11 cellular contexts compared by ENCODE assay signal in the genomic region with DNA sequence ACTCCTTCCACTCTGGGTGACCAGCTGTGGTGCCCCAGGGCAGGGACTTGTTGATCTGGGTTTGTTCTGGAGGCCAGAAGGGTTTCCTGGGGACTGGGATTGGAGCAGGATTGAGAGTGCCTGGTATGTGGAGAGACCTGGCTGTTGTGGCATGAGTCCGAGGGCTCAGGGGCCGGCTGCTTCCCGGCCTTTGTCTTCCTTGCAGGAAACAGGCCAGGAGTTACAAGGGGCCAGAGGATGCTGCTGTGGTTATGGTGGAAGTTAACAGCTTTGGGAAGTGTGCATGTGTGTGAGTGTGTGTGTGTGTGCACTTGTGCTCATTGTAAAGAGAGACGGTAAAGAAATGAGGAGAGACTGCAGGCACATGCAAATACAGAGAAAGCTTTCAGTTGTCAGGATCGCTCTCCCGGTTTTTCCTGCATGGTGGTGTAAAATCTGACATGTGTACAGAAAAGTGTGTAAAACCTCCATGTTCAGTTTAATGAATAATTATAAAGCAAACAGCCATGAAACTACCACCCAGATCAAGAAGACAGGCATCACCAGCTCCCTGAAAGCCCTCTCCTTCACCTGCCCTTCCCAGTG. TPM values are rescaled to one million over a fixed set of nuclear protein-coding genes. Genes with fewer than 3 reads are reported as not detected.
A peak's percentile ranks its signal among the peaks of the same experiment; 100 is the strongest.
DNase-seq lines count a peak whose midpoint lies in the region; ATAC-seq and TF ChIP-seq lines count a peak whose summit lies in the region.
"Had no signal": no experiment of that assay in that cellular context is flagged by ENCODE, and none has a peak within 500 bp of the region (broad histone marks: within the 10 kb centered on the region; RNA-seq: fewer than 3 reads in every experiment).

No MANE protein-coding gene starts in this region.

- H3K4me3 Mint-ChIP-seq in Caco-2 (ENCODE audit: unreplicated experiment), result peak overlapping the region; percentile 58

- H3K36me3 Mint-ChIP-seq in Caco-2 (ENCODE audit: insufficient read depth, unreplicated experiment), result peaks cover 56% of the 10 kb centered on the region

- H3K4me1 Mint-ChIP-seq in Caco-2 (ENCODE audit: low read depth, unreplicated experiment), result peaks cover 63% of the 10 kb centered on the region

- peak overlapping the region in 9 of 12 donors; percentile 4 to 84 (median 56) for H3K27ac ChIP-seq in heart left ventricle
- H3K27ac ChIP-seq: SJSA1 had no signal

- BruUV-seq in Caco-2 (replicated peaks; lab: Mats Ljungman, UMichigan), result no TSS peak

- TF ChIP-seq CTCF in Caco-2 (IDR thresholded peaks at IDR 0.05; ENCODE audit: insufficient read depth in 1 of 2, low read depth in 1 of 2, low read length in 1 of 2, severe bottlenecking in 1 of 2, unreplicated experiment in 1 of 2), result no peak
- no peak for TF ChIP-seq CTCF in heart left ventricle (IDR thresholded peaks at IDR 0.05)
- no peak for TF ChIP-seq CTCF in omental fat pad (IDR thresholded peaks at IDR 0.05)

- H3K9me3 Mint-ChIP-seq in Caco-2 (ENCODE audit: unreplicated experiment), result no peaks in the 10 kb centered on the region

- DNase-seq in Caco-2 (no peak), amniotic epithelial cell (ENCODE audit: low read depth) (peak; percentile 40), heart left ventricle (no peak), omental fat pad (ENCODE audit: low spot score) (no peak), NCI-H146 treated with DMSO at 0.1 percent for 48 hours (lab: John Stamatoyannopoulos, UW; ENCODE audit: unreplicated experiment) (no peak), cortex of kidney (lab: John Stamatoyannopoulos, UW) (no peak), SKM-1 treated with dmso at 0.1 percent for 144 hours (lab: John Stamatoyannopoulos, UW; ENCODE audit: unreplicated experiment) (no peak)
- DNase-seq in activated effector memory CD4-positive, alpha-beta T cell treated with anti-CD3 and anti-CD28 coated beads, Interleukin-2, amount 50 U/mL, for 16 hours, result no peak
- DNase-seq: activated CD8-positive, alpha-beta memory T cell treated with anti-CD3 and anti-CD28 coated beads, Interleukin-2, amount 50 U/mL, for 4 hours had no signal

- peak overlapping the region; percentile 84 for H3K27ac Mint-ChIP-seq in Caco-2 (ENCODE audit: unreplicated experiment)

- POLR2A ChIA-PET in Caco-2 (lab: Charles Lee), result interaction anchor here (0.5 to 0.8 kb wide), 2 partner anchors 9 to 107 kb away, joined by 4 to 5 read pairs; no protein-coding TSS in a partner anchor

- H3K4me1 ChIP-seq in Caco-2 (peaks cover 63% of the 10 kb centered on the region), heart left ventricle (peaks cover 0 to 43% (median 24%) of the 10 kb centered on the region in 12 donors)
- H3K4me1 ChIP-seq: SJSA1 had no signal

- H3K4me3 ChIP-seq in Caco-2 (ENCODE audit: low read depth, low read length) (no peak overlapping the region), heart left ventricle (peak overlapping the region in 1 of 12 donors; percentile 13)
- H3K4me3 ChIP-seq: SJSA1 had no signal

- H3K36me3 ChIP-seq in Caco-2 (ENCODE audit: control insufficient read depth, insufficient read depth, low read length) (no peaks in the 10 kb centered on the region; the same call in 1 of the 2 replicates), heart left ventricle (no peaks in the 10 kb centered on the region)

- H3K27me3 Mint-ChIP-seq in Caco-2 (ENCODE audit: insufficient read depth, unreplicated experiment), result no peaks in the 10 kb centered on the region

- TF ChIP-seq POLR2A in heart left ventricle (IDR thresholded peaks at IDR 0.05), result no peak

- intact Hi-C loops in Caco-2 (cut with micrococcal nuclease; ENCODE audit: unreplicated experiment), result no loop called here
- intact Hi-C loops in heart left ventricle (cut with DNase I), result no loop called here

- H3K9me3 ChIP-seq in Caco-2 (peaks cover 4% of the 10 kb centered on the region; the same call in 1 of the 2 replicates), heart left ventricle (no peaks in the 10 kb centered on the region)
- H3K9me3 ChIP-seq: SJSA1 had no signal

- ATAC-seq in heart left ventricle (peak in 3 of 4 donors; percentile 27 to 65 (median 41)), omental fat pad (ENCODE audit: low FRiP score) (peak; percentile 7)

- CTCF ChIA-PET in Caco-2 (lab: Charles Lee), result interaction anchor here (1.0 to 1.1 kb wide), 2 partner anchors 12 to 22 kb away, joined by 3 to 4 read pairs; no protein-coding TSS in a partner anchor

- H3K27me3 ChIP-seq in Caco-2 (replicated peaks; ENCODE audit: control insufficient read depth, insufficient read depth, low read length), result no peaks in the 10 kb centered on the region
- no peaks in the 10 kb centered on the region for H3K27me3 ChIP-seq in heart left ventricle
- H3K27me3 ChIP-seq: SJSA1 had no signal

- 28 to 35% (median 31%) methylated on average over 6 of the region's 6 CpGs for WGBS in heart left ventricle, 4 donors

RNA-seq across cellular contexts. Expression of gene PAK4, which starts 19.0 kb away (rescaled TPM):
- total RNA-seq in Caco-2 (2022) (98.6 and 112 TPM in 2 replicates), heart left ventricle (10 to 100 TPM; 11.5 to 22.1 (median 16.2) TPM), omental fat pad (1 to 10 TPM; 4.6 to 9.8 (median 6.3) TPM)
- 10 to 100 TPM in 1 of 2 donors, 1 to 10 TPM in 1; 9.5 to 25.8 TPM for polyA plus RNA-seq in heart left ventricle

RNA-seq across cellular contexts. Expression of gene NCCRP1, which starts 52.2 kb away (rescaled TPM):
- total RNA-seq in Caco-2 (2022) (0.39 and 0.84 TPM in 2 replicates), heart left ventricle (under 1 TPM in 1 of 9 donors, not detected in 8; 0.16 TPM), omental fat pad (under 1 TPM in 1 of 4 donors, not detected in 3; 0.46 TPM)
- polyA plus RNA-seq in heart left ventricle, result not detected
- total RNA-seq: MCF 10A, SJSA1 had no signal

RNA-seq across cellular contexts. Expression of gene SYCN, which starts 59.5 kb away (rescaled TPM):
- not detected in 2 replicates for total RNA-seq in Caco-2 (2022)
- total RNA-seq in heart left ventricle, result under 1 TPM in 1 of 9 donors, not detected in 8; 0.77 TPM
- not detected for polyA plus RNA-seq in heart left ventricle
- total RNA-seq in omental fat pad, result not detected
- total RNA-seq: MCF 10A, SJSA1 had no signal
